16 cellular contexts compared by ENCODE assay signal in genomic region chr5:1184481-1184880, GRCh38. TPM values are rescaled to one million over a fixed set of nuclear protein-coding genes. Genes with fewer than 3 reads are reported as not detected.
"Had no signal": no experiment of that assay in that cellular context is flagged by ENCODE, and none has a peak within 500 bp of the region (broad histone marks: within the 10 kb centered on the region; RNA-seq: fewer than 3 reads in every experiment).

No MANE protein-coding gene starts in this region.

- DNase-seq: activated CD4-positive, alpha-beta memory T cell treated with anti-CD3 and anti-CD28 coated beads, Interleukin-2, amount 10 ng/mL, durations not matched to agents 7 days and 5 days; activated CD4-positive, alpha-beta T cell treated with anti-CD3 and anti-CD28 coated beads for 48 hours; activated CD4-positive, CD25-positive, alpha-beta regulatory T cell; caudate nucleus; effector memory CD4-positive, alpha-beta T cell; esophagus squamous epithelium; spleen; stimulated activated CD4-positive, alpha-beta T cell treated with anti-CD3 and anti-CD28 coated beads, Interleukin-4, amount 100 ng/mL, for 4 hours had no signal

- H3K9me3 ChIP-seq: esophagus squamous epithelium, spleen, thoracic aorta had no signal

- ATAC-seq: activated CD8-positive, alpha-beta memory T cell treated with anti-CD3 and anti-CD28 coated beads, Interleukin-2, amount 10 ng/mL, durations not matched to agents 7 days and 5 days; left lobe of liver; naive thymus-derived CD8-positive, alpha-beta T cell had no signal

- H3K27ac ChIP-seq: coronary artery, esophagus squamous epithelium, SK-N-MC, spleen, thoracic aorta had no signal

- H3K4me3 ChIP-seq: coronary artery, esophagus squamous epithelium, SK-N-MC, spleen, thoracic aorta had no signal

- H3K36me3 ChIP-seq: esophagus squamous epithelium, spleen, thoracic aorta had no signal

- H3K4me1 ChIP-seq: esophagus squamous epithelium had no signal

RNA-seq across cellular contexts. Expression of gene SLC6A19, which starts 16.9 kb away (rescaled TPM):
- total RNA-seq: activated CD4-positive, alpha-beta memory T cell treated with anti-CD3 and anti-CD28 coated beads, Interleukin-2, amount 10 ng/mL, durations not matched to agents 7 days and 5 days; activated CD8-positive, alpha-beta memory T cell treated with anti-CD3 and anti-CD28 coated beads, Interleukin-2, amount 10 ng/mL, durations not matched to agents 7 days and 5 days; endothelial cell of umbilical vein; esophagus squamous epithelium; naive thymus-derived CD8-positive, alpha-beta T cell; thoracic aorta; ureter had no signal
- polyA plus RNA-seq: endothelial cell of umbilical vein; naive thymus-derived CD8-positive, alpha-beta T cell had no signal

RNA-seq across cellular contexts. Expression of gene SLC6A18, which starts 40.7 kb away (rescaled TPM):
- total RNA-seq: activated CD4-positive, alpha-beta memory T cell treated with anti-CD3 and anti-CD28 coated beads, Interleukin-2, amount 10 ng/mL, durations not matched to agents 7 days and 5 days; activated CD8-positive, alpha-beta memory T cell treated with anti-CD3 and anti-CD28 coated beads, Interleukin-2, amount 10 ng/mL, durations not matched to agents 7 days and 5 days; endothelial cell of umbilical vein; esophagus squamous epithelium; left lobe of liver; naive thymus-derived CD8-positive, alpha-beta T cell; spleen; thoracic aorta; ureter had no signal
- polyA plus RNA-seq: endothelial cell of umbilical vein; naive thymus-derived CD8-positive, alpha-beta T cell; spleen had no signal
